ENCODE assay signal across 18 cellular contexts in genomic region chr17:50428831-50429424, GRCh38. TPM values are rescaled to one million over a fixed set of nuclear protein-coding genes. Genes with fewer than 3 reads are reported as not detected.
DNase-seq lines count a peak whose midpoint lies in the region; ATAC-seq and TF ChIP-seq lines count a peak whose summit lies in the region.
"Had no signal": no experiment of that assay in that cellular context is flagged by ENCODE, and none has a peak within 500 bp of the region (broad histone marks: within the 10 kb centered on the region; RNA-seq: fewer than 3 reads in every experiment).

No MANE protein-coding gene starts in this region.

- no peaks in the 10 kb centered on the region for H3K36me3 Mint-ChIP-seq in mesothelial cell of epicardium

- no peaks in the 10 kb centered on the region for H3K27me3 Mint-ChIP-seq in mesothelial cell of epicardium (ENCODE audit: low read depth)
- H3K27me3 Mint-ChIP-seq: activated CD4-positive, alpha-beta memory T cell treated with anti-CD3 and anti-CD28 coated beads, Interleukin-2, amount 10 ng/mL, durations not matched to agents 7 days and 5 days had no signal

- no peaks in the 10 kb centered on the region for H3K9me3 Mint-ChIP-seq in mesothelial cell of epicardium
- H3K9me3 Mint-ChIP-seq: activated CD4-positive, alpha-beta memory T cell treated with anti-CD3 and anti-CD28 coated beads, Interleukin-2, amount 10 ng/mL, durations not matched to agents 7 days and 5 days; activated T-cell treated with anti-CD3 and anti-CD28 coated beads, Interleukin-2, amount 50 U/mL, for 72 hours had no signal

- H3K4me3 ChIP-seq in Peyer's patch (peak overlapping the region in 1 of 4 donors; percentile 13), suprapubic skin (no peak overlapping the region)
- H3K4me3 ChIP-seq: colonic mucosa, MG63, SK-N-MC had no signal

- H3K27ac ChIP-seq in Peyer's patch, result peak overlapping the region in 2 of 4 donors; percentile 82 to 84
- peak overlapping the region; percentile 84 for H3K27ac ChIP-seq in suprapubic skin
- H3K27ac ChIP-seq: colonic mucosa, SK-N-MC had no signal

- peak overlapping the region; percentile 97 for H3K27ac Mint-ChIP-seq in mesothelial cell of epicardium
- H3K27ac Mint-ChIP-seq: activated CD4-positive, alpha-beta memory T cell treated with anti-CD3 and anti-CD28 coated beads, Interleukin-2, amount 10 ng/mL, durations not matched to agents 7 days and 5 days; activated T-cell treated with anti-CD3 and anti-CD28 coated beads, Interleukin-2, amount 50 U/mL, for 72 hours had no signal

- TF ChIP-seq CTCF in Peyer's patch (IDR thresholded peaks at IDR 0.05) (no peak), mesothelial cell of epicardium (IDR thresholded peaks at IDR 0.05; ENCODE audit: unreplicated experiment) (no peak), suprapubic skin (IDR thresholded peaks at IDR 0.05) (no peak)

- H3K9me3 ChIP-seq in Peyer's patch (no peaks in the 10 kb centered on the region), suprapubic skin (no peaks in the 10 kb centered on the region)
- H3K9me3 ChIP-seq: colonic mucosa, MG63 had no signal

- H3K36me3 ChIP-seq in Peyer's patch (peaks cover 0 to 5% (median 0%) of the 10 kb centered on the region in 3 donors), suprapubic skin (peaks cover 6% of the 10 kb centered on the region)
- H3K36me3 ChIP-seq: MG63 had no signal

- H3K4me3 Mint-ChIP-seq in mesothelial cell of epicardium, result peak overlapping the region; percentile 31
- H3K4me3 Mint-ChIP-seq: activated CD4-positive, alpha-beta memory T cell treated with anti-CD3 and anti-CD28 coated beads, Interleukin-2, amount 10 ng/mL, durations not matched to agents 7 days and 5 days had no signal

- H3K4me1 Mint-ChIP-seq in mesothelial cell of epicardium, result peaks cover 63% of the 10 kb centered on the region

- TF ChIP-seq POLR2A in Peyer's patch (IDR thresholded peaks at IDR 0.05), result peak in 1 of 2 donors; percentile 24
- TF ChIP-seq POLR2A in suprapubic skin (IDR thresholded peaks at IDR 0.05), result no peak

- peak in 2 of 3 donors; percentile 61 to 73 for DNase-seq in Peyer's patch
- peak in 1 of 2 experiments; percentile 47 for DNase-seq in mesothelial cell of epicardium (ENCODE audit: low spot score in 2 of 2, unreplicated experiment in 2 of 2)
- no peak for DNase-seq in suprapubic skin (ENCODE audit: low spot score in 2 of 2)
- no peak for DNase-seq in activated CD4-positive, alpha-beta T cell treated with anti-CD3 and anti-CD28 coated beads, Interleukin-2, amount 50 U/mL, for 1 hour
- no peak for DNase-seq in NCI-H2227 treated with DMSO at 0.1 percent for 48 hours (lab: John Stamatoyannopoulos, UW)
- no peak for DNase-seq in NCI-H748 treated with DMSO at 0.1 percent for 48 hours (lab: John Stamatoyannopoulos, UW)
- DNase-seq: activated CD4-positive, alpha-beta memory T cell treated with anti-CD3 and anti-CD28 coated beads, Interleukin-2, amount 10 ng/mL, durations not matched to agents 7 days and 5 days; activated T-cell treated with anti-CD3 and anti-CD28 coated beads, Interleukin-2, amount 50 U/mL, for 72 hours; colonic mucosa; H7; MG63; NCI-H1930; NCI-H524; OCI-M1 had no signal

- H3K27me3 ChIP-seq in Peyer's patch, result no peaks in the 10 kb centered on the region
- H3K27me3 ChIP-seq in suprapubic skin, result no peaks in the 10 kb centered on the region
- H3K27me3 ChIP-seq: colonic mucosa, MG63 had no signal

- ATAC-seq in esophagus mucosa (peak; percentile 79), HG03159 (IDR thresholded peaks at IDR 0.05; ENCODE audit: unreplicated experiment) (no peak)
- ATAC-seq: activated T-cell treated with anti-CD3 and anti-CD28 coated beads, Interleukin-2, amount 50 U/mL, for 72 hours had no signal

- 47% methylated on average over 7 of the region's 7 CpGs for WGBS in suprapubic skin

- TF ChIP-seq EP300 in suprapubic skin (IDR thresholded peaks at IDR 0.05), result no peak

- H3K4me1 ChIP-seq in Peyer's patch (peaks cover 0 to 41% (median 14%) of the 10 kb centered on the region in 4 donors), suprapubic skin (peaks cover 70% of the 10 kb centered on the region)

RNA-seq across cellular contexts. Expression of gene ACSF2, which starts 2.9 kb away (rescaled TPM):
- total RNA-seq in Peyer's patch (100 to 1,000 TPM; 143 to 278 (median 189) TPM), esophagus mucosa (15.1 TPM), mesothelial cell of epicardium (107 to 113 TPM (median 112 TPM) in 3 replicates), suprapubic skin (100 to 1,000 TPM in 1 of 4 donors, 10 to 100 TPM in 3; 61.2 to 164 (median 69.8) TPM)

RNA-seq across cellular contexts. Expression of gene LRRC59, which starts 31.6 kb away (rescaled TPM):
- total RNA-seq in Peyer's patch (10 to 100 TPM; 57.0 to 89.1 (median 73.2) TPM), esophagus mucosa (68.2 TPM), mesothelial cell of epicardium (60.7 to 65.1 TPM (median 63.5 TPM) in 3 replicates), suprapubic skin (10 to 100 TPM; 16.5 to 58.0 (median 39.0) TPM)

RNA-seq across cellular contexts. Expression of gene CHAD, which starts 39.8 kb away (rescaled TPM):
- 10 to 100 TPM in 2 of 4 donors, 1 to 10 TPM in 2; 7.4 to 24.6 (median 14.7) TPM for total RNA-seq in Peyer's patch
- not detected for total RNA-seq in esophagus mucosa
- not detected in 3 replicates for total RNA-seq in mesothelial cell of epicardium
- 10 to 100 TPM in 1 of 4 donors, 1 to 10 TPM in 3; 4.5 to 15.4 (median 7.2) TPM for total RNA-seq in suprapubic skin
- total RNA-seq: activated CD4-positive, alpha-beta memory T cell treated with anti-CD3 and anti-CD28 coated beads, Interleukin-2, amount 10 ng/mL, durations not matched to agents 7 days and 5 days; activated T-cell treated with anti-CD3 and anti-CD28 coated beads, Interleukin-2, amount 50 U/mL, for 72 hours; G401; H7 had no signal

RNA-seq across cellular contexts. Expression of gene RSAD1, which starts 49.7 kb away (rescaled TPM):
- total RNA-seq in Peyer's patch (10 to 100 TPM; 24.3 to 53.4 (median 39.5) TPM), esophagus mucosa (10.8 TPM), mesothelial cell of epicardium (40.1 to 40.8 TPM (median 40.7 TPM) in 3 replicates), suprapubic skin (10 to 100 TPM; 27.3 to 41.3 (median 30.1) TPM)

RNA-seq across cellular contexts. Expression of gene EME1, which starts 55.9 kb away (rescaled TPM):
- 10 to 100 TPM in 1 of 4 donors, 1 to 10 TPM in 2, under 1 TPM in 1; 0.53 to 23.1 (median 1.9) TPM for total RNA-seq in Peyer's patch
- 2.4 TPM for total RNA-seq in esophagus mucosa
- total RNA-seq in mesothelial cell of epicardium, result 7.8 to 11.6 TPM (median 10.3 TPM) in 3 replicates
- total RNA-seq in suprapubic skin, result 1 to 10 TPM in 2 of 4 donors, under 1 TPM in 2; 0.39 to 2.5 (median 0.98) TPM

Comparison
In these comparisons a context has a peak if more than half of its experiments do, and no peak if none do; other contexts are left out.
1. DNase-seq: peak in Peyer's patch (2 of 3); none in suprapubic skin (0 of 2), activated CD4-positive, alpha-beta T cell treated with anti-CD3 and anti-CD28 coated beads, Interleukin-2, amount 50 U/mL, for 1 hour (single experiment), NCI-H2227 treated with DMSO at 0.1 percent for 48 hours (single experiment) and NCI-H748 treated with DMSO at 0.1 percent for 48 hours (single experiment).